Comparison of ENCODE assay signal across 18 cellular contexts in the genomic region with DNA sequence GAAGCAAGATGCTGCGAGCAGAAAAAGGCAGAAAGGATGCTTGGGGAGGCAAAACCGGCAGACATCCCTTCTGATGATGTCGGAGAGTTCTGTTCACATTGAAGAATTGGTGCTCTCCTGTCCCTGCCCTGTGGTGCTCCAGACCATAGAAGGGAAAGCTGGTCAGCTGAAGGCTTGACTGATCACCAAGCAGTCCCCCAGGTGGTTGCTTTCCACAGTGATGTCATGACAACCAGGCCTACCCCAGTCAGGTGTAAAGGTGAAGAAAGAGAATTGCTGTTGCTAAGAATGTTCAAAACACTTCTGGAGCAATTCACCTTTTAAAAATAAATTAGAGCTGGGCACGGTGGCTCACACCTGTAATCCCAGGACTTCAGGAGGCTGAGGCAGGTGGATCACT. TPM values are rescaled to one million over a fixed set of nuclear protein-coding genes. Genes with fewer than 3 reads are reported as not detected.
DNase-seq lines count a peak whose midpoint lies in the region; ATAC-seq and TF ChIP-seq lines count a peak whose summit lies in the region.
"Had no signal": no experiment of that assay in that cellular context is flagged by ENCODE, and none has a peak within 500 bp of the region (broad histone marks: within the 10 kb centered on the region; RNA-seq: fewer than 3 reads in every experiment).

No MANE protein-coding gene starts in this region.

- no peak overlapping the region for H3K4me2 ChIP-seq in trophoblast cell (ENCODE audit: low read length)

- no peak for ATAC-seq in heart left ventricle
- no peak for ATAC-seq in left ventricle myocardium superior
- no peak for ATAC-seq in GM19328 (IDR thresholded peaks at IDR 0.05; ENCODE audit: unreplicated experiment)
- ATAC-seq: CD8-positive, alpha-beta T cell had no signal

- 67 to 83% (median 74%) methylated on average over 4 of the region's 4 CpGs for WGBS in heart left ventricle, 4 donors
- WGBS in trophoblast cell (ENCODE audit: extremely low coverage, insufficient coverage, insufficient read length), result no CpG with 5 or more reads among the region's 4 CpGs
- 79% methylated on average over 4 of the region's 4 CpGs for WGBS in prostate gland

- H3K23ac ChIP-seq in trophoblast cell (ENCODE audit: low read length), result no peak overlapping the region

- no peak overlapping the region for H2BK5ac ChIP-seq in trophoblast cell (ENCODE audit: low read depth, low read length, poor library complexity)

- no peak overlapping the region for H2AFZ ChIP-seq in trophoblast cell (ENCODE audit: insufficient read depth, low read length, poor library complexity)

- no peak overlapping the region for H4K8ac ChIP-seq in trophoblast cell (ENCODE audit: low read depth, low read length)

- H2AK5ac ChIP-seq in trophoblast cell (ENCODE audit: low read length), result peak overlapping the region; percentile 25

- H3K36me3 ChIP-seq in heart left ventricle (no peaks in the 10 kb centered on the region), trophoblast cell (ENCODE audit: control insufficient read depth in 1 of 2, insufficient read depth in 2 of 2, low read length in 2 of 2) (no peaks in the 10 kb centered on the region), uterus (no peaks in the 10 kb centered on the region), prostate gland (no peaks in the 10 kb centered on the region)

- H3K4me1 ChIP-seq in heart left ventricle (peaks cover 0 to 73% (median 29%) of the 10 kb centered on the region in 12 donors), trophoblast cell (ENCODE audit: control insufficient read depth in 1 of 2, insufficient read depth in 2 of 2, low read length in 2 of 2) (peaks cover 32 to 38% of the 10 kb centered on the region in 2 experiments), uterus (peaks cover 10 to 17% of the 10 kb centered on the region in 2 donors), prostate gland (replicated peaks) (no peaks in the 10 kb centered on the region)

- DNase-seq in heart left ventricle, result no peak
- no peak for DNase-seq in left ventricle myocardium superior
- peak; percentile 12 for DNase-seq in kidney glomerular epithelial cell (lab: John Stamatoyannopoulos, UW)
- no peak for DNase-seq in trophoblast cell
- DNase-seq in uterus, result no peak
- no peak for DNase-seq in prostate gland (ENCODE audit: low spot score)
- no peak for DNase-seq in NCI-H2227 treated with DMSO at 0.1 percent for 48 hours (lab: John Stamatoyannopoulos, UW)
- DNase-seq: CD8-positive, alpha-beta T cell; HCEC 1CT; NCI-H2029 treated with DMSO at 0.1 percent for 48 hours; NCI-H2171 treated with DMSO at 0.1 percent for 48 hours; NCI-H510A; NCI-H774 had no signal

- no peak overlapping the region for H4K12ac ChIP-seq in trophoblast cell (ENCODE audit: low read depth, low read length)

- H3K14ac ChIP-seq in trophoblast cell (ENCODE audit: low read length), result no peak overlapping the region

- no peak overlapping the region for H3K9ac ChIP-seq in trophoblast cell (ENCODE audit: low read length)

- peak overlapping the region; percentile 78 for H2BK12ac ChIP-seq in trophoblast cell (ENCODE audit: low read length)

- H2BK120ac ChIP-seq in trophoblast cell (ENCODE audit: insufficient read depth, low read length, poor library complexity), result peak overlapping the region; percentile 52

- TF ChIP-seq CTCF in heart left ventricle (IDR thresholded peaks at IDR 0.05) (no peak), uterus (IDR thresholded peaks at IDR 0.05) (no peak), prostate gland (IDR thresholded peaks at IDR 0.05) (no peak)

- peaks cover 5% of the 10 kb centered on the region for H3K79me2 ChIP-seq in trophoblast cell (ENCODE audit: control insufficient read depth, insufficient read depth, low read length, poor library complexity)

- H3K9me3 ChIP-seq in heart left ventricle (no peaks in the 10 kb centered on the region), trophoblast cell (ENCODE audit: insufficient read depth, low read depth, low read length) (peaks cover 2% of the 10 kb centered on the region), uterus (no peaks in the 10 kb centered on the region), prostate gland (no peaks in the 10 kb centered on the region)

- H3K4me3 ChIP-seq in heart left ventricle (peak overlapping the region in 4 of 12 donors; percentile 37 to 56 (median 44)), trophoblast cell (ENCODE audit: low read depth, low read length) (no peak overlapping the region), uterus (peak overlapping the region in 1 of 2 donors; percentile 29), prostate gland (no peak overlapping the region)

- peak overlapping the region; percentile 16 for H3K18ac ChIP-seq in trophoblast cell (ENCODE audit: low read length)

- H3K4ac ChIP-seq in trophoblast cell (ENCODE audit: low read depth, low read length), result no peak overlapping the region

- intact Hi-C loops in heart left ventricle (cut with DNase I) (no loop called here), left ventricle myocardium superior (cut with micrococcal nuclease) (no loop called here), uterus (cut with DNase I; ENCODE audit: low total_unique reads) (no loop called here), prostate gland (cut with DNase I) (no loop called here)

- H4K91ac ChIP-seq in trophoblast cell (ENCODE audit: low read depth, low read length), result peak overlapping the region; percentile 64

- no peak for TF ChIP-seq POLR2A in heart left ventricle (IDR thresholded peaks at IDR 0.05)
- TF ChIP-seq POLR2A in uterus (IDR thresholded peaks at IDR 0.05), result no peak
- TF ChIP-seq POLR2A in prostate gland (IDR thresholded peaks at IDR 0.05), result no peak

- no peaks in the 10 kb centered on the region for H3K27me3 ChIP-seq in heart left ventricle
- H3K27me3 ChIP-seq in trophoblast cell (ENCODE audit: insufficient read depth, low read length), result no peaks in the 10 kb centered on the region
- H3K27me3 ChIP-seq in uterus, result no peaks in the 10 kb centered on the region
- no peaks in the 10 kb centered on the region for H3K27me3 ChIP-seq in prostate gland (replicated peaks; ENCODE audit: insufficient read depth)

- peaks cover 37% of the 10 kb centered on the region for H3K79me1 ChIP-seq in trophoblast cell (ENCODE audit: low read length)

- peak overlapping the region in 11 of 12 donors; percentile 65 to 98 (median 91) for H3K27ac ChIP-seq in heart left ventricle
- no peak overlapping the region for H3K27ac ChIP-seq in trophoblast cell (ENCODE audit: low read depth, low read length)
- peak overlapping the region; percentile 94 for H3K27ac ChIP-seq in uterus
- no peak overlapping the region for H3K27ac ChIP-seq in prostate gland
- H3K27ac ChIP-seq: HL-60, RWPE1 had no signal

RNA-seq across cellular contexts. Expression of gene OPTC, which starts 59.5 kb away (rescaled TPM):
- total RNA-seq in heart left ventricle (not detected), left ventricle myocardium superior (not detected), uterus (not detected), prostate gland (not detected)
- not detected for polyA plus RNA-seq in heart left ventricle
- 0.47 TPM in 2 replicates for polyA plus RNA-seq in trophoblast cell (2013)
- total RNA-seq: A172; CD8-positive, alpha-beta T cell had no signal
- polyA plus RNA-seq: BJ had no signal

Comparison
In these comparisons a context has a peak if more than half of its experiments do, and no peak if none do; other contexts are left out.
1. H3K27ac ChIP-seq: peak in heart left ventricle (11 of 12) and uterus (2 of 2); none in trophoblast cell (single experiment) and prostate gland (0 of 2).